8 cellular contexts compared by ENCODE assay signal in the genomic region with DNA sequence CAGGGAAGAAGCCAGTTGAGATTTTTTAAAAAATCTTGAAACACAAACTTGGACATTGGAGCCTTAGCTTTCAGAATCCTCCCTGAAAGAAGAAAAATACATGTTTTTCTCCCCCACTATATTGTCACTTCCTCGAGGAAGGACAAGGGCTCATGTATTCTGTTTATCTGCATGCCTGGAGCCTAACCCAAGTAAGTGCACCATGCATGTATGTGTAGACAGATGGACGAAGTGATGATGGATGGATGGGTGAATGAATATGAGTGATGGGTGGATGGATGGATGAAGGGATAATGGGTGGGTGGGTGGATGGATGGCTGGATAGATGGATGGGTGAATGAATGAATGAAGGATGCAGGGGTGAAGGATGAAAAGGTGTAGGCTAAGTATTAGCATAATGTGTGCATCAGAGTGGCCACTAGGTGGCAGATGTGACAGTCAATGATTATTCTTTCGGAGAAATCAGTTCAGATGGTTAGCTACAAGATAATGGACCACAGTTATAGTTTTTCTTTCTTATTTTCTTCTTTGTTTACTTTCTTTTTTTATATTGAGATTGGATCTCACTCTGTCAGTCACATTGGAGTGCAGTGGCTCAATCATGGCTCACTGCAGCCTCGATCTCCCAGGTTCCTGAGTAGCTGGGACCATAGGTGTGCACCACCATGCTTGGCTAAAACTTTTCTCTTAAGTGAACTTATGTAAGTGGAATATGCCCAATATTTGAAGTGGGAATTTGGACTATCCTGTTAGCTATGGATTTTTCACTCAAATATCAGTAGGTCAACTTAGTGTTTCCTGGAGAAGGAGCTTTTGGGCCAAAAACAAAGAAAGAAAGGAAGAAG. TPM values are rescaled to one million over a fixed set of nuclear protein-coding genes. Genes with fewer than 3 reads are reported as not detected.
A peak's percentile ranks its signal among the peaks of the same experiment; 100 is the strongest.
DNase-seq lines count a peak whose midpoint lies in the region; ATAC-seq and TF ChIP-seq lines count a peak whose summit lies in the region.

No MANE protein-coding gene starts in this region.

- H3K4me1 Mint-ChIP-seq in chondrocyte (ENCODE audit: low read depth), result no peaks in the 10 kb centered on the region

- no peak overlapping the region for H3K27ac Mint-ChIP-seq in chondrocyte (ENCODE audit: unreplicated experiment)

- H3K36me3 ChIP-seq in SU-DHL-6 (ENCODE audit: low read length) (no peaks in the 10 kb centered on the region), upper lobe of left lung (no peaks in the 10 kb centered on the region)

- H3K36me3 Mint-ChIP-seq in chondrocyte (ENCODE audit: low read depth), result peaks cover 5% of the 10 kb centered on the region

- no peak for TF ChIP-seq EP300 in upper lobe of left lung (IDR thresholded peaks at IDR 0.05)

- H3K79me2 ChIP-seq in SU-DHL-6 (ENCODE audit: insufficient read depth, low read length), result no peaks in the 10 kb centered on the region

- no peak overlapping the region for H3K4me2 ChIP-seq in SU-DHL-6 (ENCODE audit: low read depth, low read length, poor library complexity, severe bottlenecking)

- H3K9me3 ChIP-seq in SU-DHL-6 (ENCODE audit: insufficient read depth, low read length) (no peaks in the 10 kb centered on the region), upper lobe of left lung (peaks cover 0 to 9% (median 2%) of the 10 kb centered on the region in 4 donors)

- H3F3A ChIP-seq in SU-DHL-6 (ENCODE audit: insufficient read depth), result no peaks in the 10 kb centered on the region

- no peaks in the 10 kb centered on the region for H4K20me1 ChIP-seq in SU-DHL-6 (ENCODE audit: low read depth, low read length)

- peak; percentile 80 for TF ChIP-seq CTCF in SU-DHL-6 (IDR thresholded peaks at IDR 0.05; ENCODE audit: insufficient read depth, low read length, poor library complexity, severe bottlenecking)
- TF ChIP-seq CTCF in chondrocyte (IDR thresholded peaks at IDR 0.05), result peak; percentile 86
- peak; percentile 36 to 75 (median 60) for TF ChIP-seq CTCF in upper lobe of left lung (IDR thresholded peaks at IDR 0.05)

- H3K27ac ChIP-seq in SU-DHL-6 (ENCODE audit: low read depth, low read length), result no peak overlapping the region
- no peak overlapping the region for H3K27ac ChIP-seq in upper lobe of left lung

- peaks cover 10% of the 10 kb centered on the region for H3K9me3 Mint-ChIP-seq in chondrocyte (ENCODE audit: low read depth)

- H2AFZ ChIP-seq in SU-DHL-6 (ENCODE audit: low read depth, low read length, severe bottlenecking), result no peak overlapping the region

- H3K9me2 ChIP-seq in SU-DHL-6 (replicated peaks; ENCODE audit: insufficient read depth, low read length), result no peaks in the 10 kb centered on the region

- H3K4me3 Mint-ChIP-seq in chondrocyte (ENCODE audit: unreplicated experiment), result no peak overlapping the region

- ATAC-seq in GM21723 (IDR thresholded peaks at IDR 0.05; ENCODE audit: unreplicated experiment) (peak; percentile 94), upper lobe of left lung (ENCODE audit: low FRiP score in 2 of 2) (peak; percentile 53 to 81)

- H3K27me3 ChIP-seq in SU-DHL-6 (ENCODE audit: low read length) (no peaks in the 10 kb centered on the region), upper lobe of left lung (no peaks in the 10 kb centered on the region)

- no peaks in the 10 kb centered on the region for H3K4me1 ChIP-seq in upper lobe of left lung

- peaks cover 45% of the 10 kb centered on the region for H3K27me3 Mint-ChIP-seq in chondrocyte (ENCODE audit: low read depth)

- no peak for TF ChIP-seq POLR2A in upper lobe of left lung (IDR thresholded peaks at IDR 0.05)

- WGBS in upper lobe of left lung, 2 donors, result 32 to 35% methylated on average over 4 of the region's 4 CpGs

- H3K9ac ChIP-seq in SU-DHL-6 (ENCODE audit: low read length), result no peak overlapping the region

- H3K4me3 ChIP-seq in SU-DHL-6 (ENCODE audit: insufficient read depth, low read length, poor library complexity, severe bottlenecking) (no peak overlapping the region), upper lobe of left lung (no peak overlapping the region)

- peak; percentile 61 for DNase-seq in activated CD8-positive, alpha-beta memory T cell treated with anti-CD3 and anti-CD28 coated beads for 24 hours
- DNase-seq in activated CD8-positive, alpha-beta memory T cell treated with anti-CD3 and anti-CD28 coated beads, Interleukin-2, amount 50 U/mL, for 48 hours, result no peak
- DNase-seq in HuH-7 (ENCODE audit: low spot score) (peak; percentile 40), chondrocyte (ENCODE audit: low spot score) (no peak), medulla oblongata (ENCODE audit: extremely low spot score) (peak; percentile 71), upper lobe of left lung (peak in 1 of 2 donors; percentile 33)

RNA-seq across cellular contexts. Expression of a gene that starts 18.5 kb away (rescaled TPM):
- total RNA-seq in chondrocyte (22.0 to 22.8 TPM (median 22.3 TPM) in 3 replicates), upper lobe of left lung (100 to 1,000 TPM in 1 of 6 donors, 10 to 100 TPM in 5; 19.6 to 141 (median 38.8) TPM)

RNA-seq across cellular contexts. Expression of a gene that starts 55.9 kb away (rescaled TPM):
- total RNA-seq in chondrocyte (24.7 to 27.7 TPM (median 25.0 TPM) in 3 replicates), upper lobe of left lung (10 to 100 TPM; 10.5 to 33.2 (median 23.5) TPM)

Comparison
In these comparisons a context has a peak if more than half of its experiments do, and no peak if none do; other contexts are left out.
1. DNase-seq: peak in activated CD8-positive, alpha-beta memory T cell treated with anti-CD3 and anti-CD28 coated beads for 24 hours (single experiment), HuH-7 (single experiment) and medulla oblongata (single experiment); none in activated CD8-positive, alpha-beta memory T cell treated with anti-CD3 and anti-CD28 coated beads, Interleukin-2, amount 50 U/mL, for 48 hours (single experiment) and chondrocyte (single experiment).
2. Peak in every context shown above with its lines, with median percentiles within 50 percentile points of each other: CTCF ChIP-seq.